Comparison of ENCODE assay signal across 9 cellular contexts in the genomic region with DNA sequence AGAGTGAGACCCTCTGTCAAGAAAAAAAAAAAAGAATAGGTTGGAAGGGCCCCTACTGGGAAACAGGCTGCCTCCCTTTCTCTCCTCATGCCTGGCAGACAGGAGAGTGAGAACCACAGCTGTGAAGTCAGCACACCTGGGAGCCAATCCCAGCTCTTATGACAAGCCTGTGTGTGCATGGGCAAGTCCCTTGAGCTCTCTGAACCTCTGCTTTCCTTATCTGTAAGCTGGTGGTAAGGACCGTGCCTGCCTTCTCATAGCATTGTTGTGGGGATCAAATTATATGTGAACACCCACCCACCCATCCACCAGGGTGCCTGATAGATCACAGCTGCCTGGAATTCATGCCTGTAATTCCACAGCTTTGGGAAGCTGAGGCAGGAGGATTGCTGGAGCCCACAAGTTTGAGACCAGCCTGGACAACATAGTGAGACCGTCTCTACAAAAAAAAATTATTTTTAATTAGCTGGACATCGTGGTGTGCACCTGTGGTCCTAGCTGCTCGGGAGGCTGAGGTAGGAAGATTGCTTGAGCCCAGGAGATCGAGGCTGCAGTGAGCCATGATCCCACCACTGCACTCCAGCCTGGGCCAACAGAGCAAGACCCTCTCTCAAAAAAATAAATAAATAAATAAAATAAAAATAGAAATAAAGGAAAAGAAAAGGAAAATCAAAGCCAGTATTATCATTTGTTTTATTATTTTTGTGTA. TPM values are rescaled to one million over a fixed set of nuclear protein-coding genes. Genes with fewer than 3 reads are reported as not detected.
DNase-seq lines count a peak whose midpoint lies in the region; ATAC-seq and TF ChIP-seq lines count a peak whose summit lies in the region.
"Had no signal": no experiment of that assay in that cellular context is flagged by ENCODE, and none has a peak within 500 bp of the region (broad histone marks: within the 10 kb centered on the region; RNA-seq: fewer than 3 reads in every experiment).

No MANE protein-coding gene starts in this region.

- peaks cover 45% of the 10 kb centered on the region for H3K36me3 Mint-ChIP-seq in activated CD4-positive, alpha-beta T cell treated with anti-CD3 and anti-CD28 coated beads, Interleukin-2, amount 10 ng/mL, durations not matched to agents 24 days and 14 days (ENCODE audit: low read depth)

- no peaks in the 10 kb centered on the region for H3K9me3 Mint-ChIP-seq in activated CD4-positive, alpha-beta T cell treated with anti-CD3 and anti-CD28 coated beads, Interleukin-2, amount 10 ng/mL, durations not matched to agents 24 days and 14 days
- H3K9me3 Mint-ChIP-seq in stimulated activated naive CD8-positive, alpha-beta T cell treated with anti-CD3 and anti-CD28 coated beads, Interleukin-15, amount 100 ng/mL, for 72 hours: no peaks in the 10 kb centered on the region

- no peaks in the 10 kb centered on the region for H3K27me3 Mint-ChIP-seq in activated CD4-positive, alpha-beta T cell treated with anti-CD3 and anti-CD28 coated beads, Interleukin-2, amount 10 ng/mL, durations not matched to agents 24 days and 14 days
- H3K27me3 Mint-ChIP-seq in stimulated activated naive CD8-positive, alpha-beta T cell treated with anti-CD3 and anti-CD28 coated beads, Interleukin-15, amount 100 ng/mL, for 72 hours: no peaks in the 10 kb centered on the region

- H3K4me3 Mint-ChIP-seq in activated CD4-positive, alpha-beta T cell treated with anti-CD3 and anti-CD28 coated beads, Interleukin-2, amount 10 ng/mL, durations not matched to agents 24 days and 14 days: peak overlapping the region; percentile 59
- peak overlapping the region; percentile 69 to 74 for H3K4me3 Mint-ChIP-seq in stimulated activated naive CD8-positive, alpha-beta T cell treated with anti-CD3 and anti-CD28 coated beads, Interleukin-15, amount 100 ng/mL, for 72 hours

- peak; percentile 75 for DNase-seq in activated CD4-positive, alpha-beta T cell treated with anti-CD3 and anti-CD28 coated beads, Interleukin-2, amount 10 ng/mL, durations not matched to agents 24 days and 14 days
- DNase-seq in activated CD4-positive, alpha-beta T cell treated with anti-CD3 and anti-CD28 coated beads, Interleukin-2, amount 50 U/mL, for 4 hours: no peak
- DNase-seq in NB4 (ENCODE audit: low read depth) (no peak), colonic mucosa (no peak), NCI-H2029 (lab: John Stamatoyannopoulos, UW) (no peak), NCI-H1436 treated with DMSO at 0.1 percent for 48 hours (lab: John Stamatoyannopoulos, UW) (no peak)
- peak in 1 of 2 donors; percentile 53 for DNase-seq in stimulated activated naive CD8-positive, alpha-beta T cell treated with anti-CD3 and anti-CD28 coated beads, Interleukin-15, amount 100 ng/mL, for 72 hours
- no peak for DNase-seq in central memory CD4-positive, alpha-beta T cell
- DNase-seq: NCI-H187 treated with DMSO at 0.1 percent for 48 hours had no signal

- H3K4me3 ChIP-seq in NB4 (ENCODE audit: low read depth, low read length) (peak overlapping the region; percentile 21), colonic mucosa (no peak overlapping the region)

- peaks cover 85% of the 10 kb centered on the region for H3K4me1 Mint-ChIP-seq in activated CD4-positive, alpha-beta T cell treated with anti-CD3 and anti-CD28 coated beads, Interleukin-2, amount 10 ng/mL, durations not matched to agents 24 days and 14 days
- H3K4me1 Mint-ChIP-seq in stimulated activated naive CD8-positive, alpha-beta T cell treated with anti-CD3 and anti-CD28 coated beads, Interleukin-15, amount 100 ng/mL, for 72 hours: peaks cover 99% of the 10 kb centered on the region

- peaks cover 11% of the 10 kb centered on the region for H3K4me1 ChIP-seq in colonic mucosa

- intact Hi-C loops in activated CD4-positive, alpha-beta T cell treated with anti-CD3 and anti-CD28 coated beads, Interleukin-2, amount 10 ng/mL, durations not matched to agents 24 days and 14 days (cut with micrococcal nuclease): no loop called here
- intact Hi-C loops in colonic mucosa (cut with DNase I): no loop called here

- no peaks in the 10 kb centered on the region for H3K36me3 ChIP-seq in colonic mucosa

- ATAC-seq in stimulated activated naive CD8-positive, alpha-beta T cell treated with anti-CD3 and anti-CD28 coated beads, Interleukin-15, amount 100 ng/mL, for 72 hours: peak; percentile 47

- H3K27ac Mint-ChIP-seq in activated CD4-positive, alpha-beta T cell treated with anti-CD3 and anti-CD28 coated beads, Interleukin-2, amount 10 ng/mL, durations not matched to agents 24 days and 14 days: peak overlapping the region; percentile 90
- peak overlapping the region; percentile 77 to 87 for H3K27ac Mint-ChIP-seq in stimulated activated naive CD8-positive, alpha-beta T cell treated with anti-CD3 and anti-CD28 coated beads, Interleukin-15, amount 100 ng/mL, for 72 hours

- H3K9me3 ChIP-seq in colonic mucosa: no peaks in the 10 kb centered on the region

- H3K9ac ChIP-seq in colonic mucosa (ENCODE audit: low read depth in 2 of 2, low read length in 2 of 2): no peak overlapping the region

- TF ChIP-seq CTCF in NB4 (IDR thresholded peaks at IDR 0.05; ENCODE audit: low read depth, low read length) (no peak), colonic mucosa (IDR thresholded peaks at IDR 0.05) (no peak)

- H3K27ac ChIP-seq in colonic mucosa: peak overlapping the region; percentile 42

- H3K27me3 ChIP-seq in colonic mucosa: no peaks in the 10 kb centered on the region

- TF ChIP-seq POLR2A in NB4 (IDR thresholded peaks at IDR 0.05; ENCODE audit: extremely low read depth, insufficient read length): no peak

RNA-seq across cellular contexts. Expression of a gene that starts 41.5 kb away (rescaled TPM):
- 68.7 and 74.6 TPM in 2 replicates for total RNA-seq in activated CD4-positive, alpha-beta T cell treated with anti-CD3 and anti-CD28 coated beads, Interleukin-2, amount 10 ng/mL, durations not matched to agents 24 days and 14 days
- total RNA-seq in colonic mucosa: 10 to 100 TPM; 28.5 to 28.7 TPM
